18 cellular contexts compared by ENCODE assay signal in genomic region chr19:5165697-5166019, GRCh38.
"Had no signal": no experiment of that assay in that cellular context is flagged by ENCODE, and none has a peak within 500 bp of the region (broad histone marks: within the 10 kb centered on the region; RNA-seq: fewer than 3 reads in every experiment).

No MANE protein-coding gene starts in this region.

- H3K9me3 Mint-ChIP-seq: stimulated activated naive CD8-positive, alpha-beta T cell treated with anti-CD3 and anti-CD28 coated beads, Interleukin-15, Interleukin-2, amounts not matched to agents 100 ng/mL and 50 ng/mL, for 24 hours had no signal

- H3K4me2 ChIP-seq: hepatocyte had no signal

- H3K79me2 ChIP-seq: hepatocyte had no signal

- H3K9me3 ChIP-seq: neutrophil, tibial artery, upper lobe of right lung, vagina had no signal

- H3K36me3 Mint-ChIP-seq: stimulated activated memory B cell treated with anti-CD40 and anti-IgM and Interleukin-4, amounts not matched to agents 10 μg/mL and 1 μg/mL and 100 μg/mL, for 72 hours had no signal

- DNase-seq: head of caudate nucleus; left colon; left ventricle myocardium superior; naive thymus-derived CD4-positive, alpha-beta T cell; nephron progenitor cell; stimulated activated CD4-positive, alpha-beta T cell treated with anti-CD3 and anti-CD28 coated beads, Interleukin-15, amount 100 ng/mL, for 24 hours; stimulated activated CD4-positive, alpha-beta T cell treated with anti-CD3 and anti-CD28 coated beads, Interleukin-1b, Interleukin-23, amount 100 ng/mL, for 48 hours; stimulated activated CD4-positive, alpha-beta T cell treated with anti-CD3 and anti-CD28 coated beads, Interleukin-4, amount 100 ng/mL, for 24 hours; tibial artery; upper lobe of right lung had no signal

- H3K36me3 ChIP-seq: neutrophil, spleen, tibial artery, upper lobe of right lung, vagina had no signal

- H3K4me3 ChIP-seq: hepatocyte, lung, spleen, tibial artery, upper lobe of right lung, vagina had no signal

- H3K27me3 ChIP-seq: hepatocyte, spleen, tibial artery, upper lobe of right lung, vagina had no signal

- H3K27ac Mint-ChIP-seq: stimulated activated memory B cell treated with anti-CD40 and anti-IgM and Interleukin-4, amounts not matched to agents 10 μg/mL and 1 μg/mL and 100 μg/mL, for 72 hours; stimulated activated naive CD8-positive, alpha-beta T cell treated with anti-CD3 and anti-CD28 coated beads, Interleukin-15, Interleukin-2, amounts not matched to agents 100 ng/mL and 50 ng/mL, for 24 hours had no signal

- H3K4me1 ChIP-seq: spleen, tibial artery, upper lobe of right lung, vagina had no signal

- H3K4me3 Mint-ChIP-seq: naive thymus-derived CD4-positive, alpha-beta T cell; nephron progenitor cell; stimulated activated memory B cell treated with anti-CD40 and anti-IgM and Interleukin-4, amounts not matched to agents 10 μg/mL and 1 μg/mL and 100 μg/mL, for 72 hours; stimulated activated naive CD8-positive, alpha-beta T cell treated with anti-CD3 and anti-CD28 coated beads, Interleukin-15, Interleukin-2, amounts not matched to agents 100 ng/mL and 50 ng/mL, for 24 hours had no signal

- ATAC-seq: left colon; left ventricle myocardium superior; naive thymus-derived CD4-positive, alpha-beta T cell; sciatic nerve; stimulated activated memory B cell treated with anti-CD40 and anti-IgM and Interleukin-4, amounts not matched to agents 10 μg/mL and 1 μg/mL and 100 μg/mL, for 72 hours; upper lobe of right lung had no signal

- H2AFZ ChIP-seq: hepatocyte had no signal

- H3K27ac ChIP-seq: hepatocyte, neutrophil, spleen, tibial artery, upper lobe of right lung, vagina had no signal
